ENCODE assay signal across 8 cellular contexts in genomic region chr12:54294152-54294913, GRCh38. TPM values are rescaled to one million over a fixed set of nuclear protein-coding genes. Genes with fewer than 3 reads are reported as not detected.
A peak's percentile ranks its signal among the peaks of the same experiment; 100 is the strongest.
DNase-seq lines count a peak whose midpoint lies in the region; ATAC-seq and TF ChIP-seq lines count a peak whose summit lies in the region.

No MANE protein-coding gene starts in this region.

- no CpG with 5 or more reads among the region's 9 CpGs for WGBS in mesendoderm (ENCODE audit: extremely low coverage, insufficient coverage, low lambda C conversion rate)
- WGBS in stomach, 5 donors, result 49 to 58% (median 53%) methylated on average over 9 of the region's 9 CpGs

- intact Hi-C loops in activated CD4-positive, alpha-beta T cell treated with anti-CD3 and anti-CD28 coated beads for 36 hours (cut with DNase I, micrococcal nuclease), result loop anchor here (1.0 to 2.0 kb wide), 4 partner anchors 64 to 85 kb away; no protein-coding TSS in a partner anchor
- intact Hi-C loops in activated CD4-positive, alpha-beta T cell treated with anti-CD3 and anti-CD28 coated beads, Interleukin-2, amount 10 ng/mL, durations not matched to agents 24 days and 14 days (cut with micrococcal nuclease), result loop anchor here (1.0 kb wide), 2 partner anchors 67 to 74 kb away; no protein-coding TSS in a partner anchor
- intact Hi-C loops in dorsolateral prefrontal cortex (cut with DNase I) (loop anchor here in 1 of 2 donors (5.0 kb wide), 1 partner anchor 68 kb away; the partner anchor contains the start of gene GPR84), stomach (cut with DNase I; ENCODE audit: low total_unique reads) (loop anchor here (10.0 kb wide), 1 partner anchor 70 kb away; the partner anchor contains the start of gene GPR84)

- CTCF ChIA-PET in activated CD4-positive, alpha-beta T cell treated with anti-CD3 and anti-CD28 coated beads for 36 hours (lab: Charles Lee), result interaction anchor here (0.6 to 10.1 kb wide), 26 partner anchors 8 to 619 kb away, joined by 3 to 83 read pairs (median 5); partner anchors contain the start of genes COPZ1 and ZNF385A

- H3K23ac ChIP-seq in mesendoderm (ENCODE audit: low read length), result no peak overlapping the region

- no peak overlapping the region for H2BK15ac ChIP-seq in mesendoderm (replicated peaks; ENCODE audit: low read depth)

- no peak overlapping the region for H3K4ac ChIP-seq in mesendoderm (ENCODE audit: low read depth, low read length)

- peak; percentile 82 for ATAC-seq in activated CD4-positive, alpha-beta T cell treated with anti-CD3 and anti-CD28 coated beads for 36 hours
- ATAC-seq in HG03159 (IDR thresholded peaks at IDR 0.05; ENCODE audit: unreplicated experiment), result no peak

- no peak overlapping the region for H3K4me3 Mint-ChIP-seq in activated CD4-positive, alpha-beta T cell treated with anti-CD3 and anti-CD28 coated beads for 36 hours
- no peak overlapping the region for H3K4me3 Mint-ChIP-seq in activated CD4-positive, alpha-beta T cell treated with anti-CD3 and anti-CD28 coated beads, Interleukin-2, amount 10 ng/mL, durations not matched to agents 24 days and 14 days

- H3K27me3 ChIP-seq in dorsolateral prefrontal cortex (peaks cover 0 to 15% (median 3%) of the 10 kb centered on the region in 45 donors), mesendoderm (ENCODE audit: insufficient read depth, low read length, poor library complexity) (no peaks in the 10 kb centered on the region), stomach (peaks cover 0 to 15% (median 0%) of the 10 kb centered on the region in 3 donors)

- H2AK5ac ChIP-seq in mesendoderm (ENCODE audit: low read length), result no peak overlapping the region

- H3K27ac ChIP-seq in dorsolateral prefrontal cortex (peak overlapping the region in 57 of 59 donors; percentile 16 to 93 (median 76)), mesendoderm (ENCODE audit: low read depth, low read length) (no peak overlapping the region), stomach (peak overlapping the region in 1 of 5 donors; percentile 35)

- H3K9ac ChIP-seq in mesendoderm (ENCODE audit: low read length), result no peak overlapping the region

- H3K9me3 ChIP-seq in stomach, result no peaks in the 10 kb centered on the region

- TF ChIP-seq EP300 in stomach (IDR thresholded peaks at IDR 0.05), result no peak

- no peaks in the 10 kb centered on the region for H3K36me3 Mint-ChIP-seq in activated CD4-positive, alpha-beta T cell treated with anti-CD3 and anti-CD28 coated beads for 36 hours (ENCODE audit: low read depth)
- no peaks in the 10 kb centered on the region for H3K36me3 Mint-ChIP-seq in activated CD4-positive, alpha-beta T cell treated with anti-CD3 and anti-CD28 coated beads, Interleukin-2, amount 10 ng/mL, durations not matched to agents 24 days and 14 days (ENCODE audit: low read depth)

- no peak overlapping the region for H4K8ac ChIP-seq in mesendoderm (ENCODE audit: low read depth, low read length)

- H3K4me1 ChIP-seq in mesendoderm (ENCODE audit: control insufficient read depth, low read depth, low read length), result no peaks in the 10 kb centered on the region
- peaks cover 0 to 19% (median 0%) of the 10 kb centered on the region in 4 donors for H3K4me1 ChIP-seq in stomach

- H3K79me1 ChIP-seq in mesendoderm (ENCODE audit: low read length), result no peaks in the 10 kb centered on the region

- no peak for TF ChIP-seq POLR2A in stomach (IDR thresholded peaks at IDR 0.05)

- no peak overlapping the region for H2BK5ac ChIP-seq in mesendoderm (ENCODE audit: low read length)

- H3K36me3 ChIP-seq in mesendoderm (ENCODE audit: control insufficient read depth, insufficient read depth, low read length) (no peaks in the 10 kb centered on the region), stomach (no peaks in the 10 kb centered on the region)

- peak overlapping the region in 5 of 59 donors; percentile 4 to 20 (median 7) for H3K4me3 ChIP-seq in dorsolateral prefrontal cortex
- no peak overlapping the region for H3K4me3 ChIP-seq in mesendoderm (ENCODE audit: low read length)
- peak overlapping the region in 1 of 4 donors; percentile 18 for H3K4me3 ChIP-seq in stomach

- H3K4me1 Mint-ChIP-seq in activated CD4-positive, alpha-beta T cell treated with anti-CD3 and anti-CD28 coated beads for 36 hours, result peaks cover 5% of the 10 kb centered on the region
- H3K4me1 Mint-ChIP-seq in activated CD4-positive, alpha-beta T cell treated with anti-CD3 and anti-CD28 coated beads, Interleukin-2, amount 10 ng/mL, durations not matched to agents 24 days and 14 days, result peaks cover 4% of the 10 kb centered on the region

- no peak overlapping the region for H3K4me2 ChIP-seq in mesendoderm (ENCODE audit: low read length)

- H3K18ac ChIP-seq in mesendoderm (ENCODE audit: low read length), result no peak overlapping the region

- H4K5ac ChIP-seq in mesendoderm (ENCODE audit: low read length), result no peak overlapping the region

- peaks cover 10% of the 10 kb centered on the region for H3K27me3 Mint-ChIP-seq in activated CD4-positive, alpha-beta T cell treated with anti-CD3 and anti-CD28 coated beads for 36 hours
- H3K27me3 Mint-ChIP-seq in activated CD4-positive, alpha-beta T cell treated with anti-CD3 and anti-CD28 coated beads, Interleukin-2, amount 10 ng/mL, durations not matched to agents 24 days and 14 days, result peaks cover 21% of the 10 kb centered on the region

- POLR2A ChIA-PET in activated CD4-positive, alpha-beta T cell treated with anti-CD3 and anti-CD28 coated beads for 36 hours (lab: Charles Lee), result interaction anchor here (0.7 to 1.9 kb wide), 4 partner anchors 8 to 120 kb away, joined by 3 to 8 read pairs (median 5); partner anchors contain the start of genes CBX5 and HNRNPA1

- H2BK120ac ChIP-seq in mesendoderm (ENCODE audit: low read depth, low read length), result no peak overlapping the region

- no peak overlapping the region for H3K27ac Mint-ChIP-seq in activated CD4-positive, alpha-beta T cell treated with anti-CD3 and anti-CD28 coated beads for 36 hours
- H3K27ac Mint-ChIP-seq in activated CD4-positive, alpha-beta T cell treated with anti-CD3 and anti-CD28 coated beads, Interleukin-2, amount 10 ng/mL, durations not matched to agents 24 days and 14 days, result no peak overlapping the region

- DNase-seq in activated CD4-positive, alpha-beta T cell treated with anti-CD3 and anti-CD28 coated beads for 36 hours, result peak; percentile 83
- no peak for DNase-seq in activated CD4-positive, alpha-beta T cell treated with anti-CD3 and anti-CD28 coated beads for 1 hour
- DNase-seq in LoVo (ENCODE audit: low spot score) (peak; percentile 57), dorsolateral prefrontal cortex (peak in 7 of 10 donors; percentile 16 to 71 (median 52)), mesendoderm (peak; percentile 73), stomach (peak; percentile 68)
- peak; percentile 91 for DNase-seq in activated CD4-positive, alpha-beta T cell treated with anti-CD3 and anti-CD28 coated beads, Interleukin-2, amount 10 ng/mL, durations not matched to agents 24 days and 14 days

- no peak overlapping the region for H3K56ac ChIP-seq in mesendoderm (ENCODE audit: low read length)

- H3K9me3 Mint-ChIP-seq in activated CD4-positive, alpha-beta T cell treated with anti-CD3 and anti-CD28 coated beads for 36 hours (ENCODE audit: low read depth), result no peaks in the 10 kb centered on the region
- no peaks in the 10 kb centered on the region for H3K9me3 Mint-ChIP-seq in activated CD4-positive, alpha-beta T cell treated with anti-CD3 and anti-CD28 coated beads, Interleukin-2, amount 10 ng/mL, durations not matched to agents 24 days and 14 days

- TF ChIP-seq CTCF in dorsolateral prefrontal cortex (IDR thresholded peaks at IDR 0.05 in 54 of 56, conservative IDR thresholded peaks at IDR 0.05 in 2 of 56; ENCODE audit: low read depth in 1 of 56, partially characterized antibody in 56 of 56) (peak in 55 of 56 donors; percentile 43 to 86 (median 67)), stomach (IDR thresholded peaks at IDR 0.05) (peak in 5 of 7 experiments; percentile 60 to 82 (median 77))

- H3K79me2 ChIP-seq in mesendoderm (ENCODE audit: control insufficient read depth, insufficient read depth, low read length), result no peaks in the 10 kb centered on the region

RNA-seq across cellular contexts. Expression of gene NFE2, which starts 6.5 kb away (rescaled TPM):
- total RNA-seq in activated CD4-positive, alpha-beta T cell treated with anti-CD3 and anti-CD28 coated beads for 36 hours, result not detected
- total RNA-seq in activated CD4-positive, alpha-beta T cell treated with anti-CD3 and anti-CD28 coated beads, Interleukin-2, amount 10 ng/mL, durations not matched to agents 24 days and 14 days, result not detected in 2 replicates
- total RNA-seq in dorsolateral prefrontal cortex (1 to 10 TPM in 27 of 120 experiments, under 1 TPM in 67, not detected in 26; 0.27 to 3.7 (median 0.67) TPM), stomach (1 to 10 TPM in 1 of 5 donors, under 1 TPM in 1, not detected in 3; 0.37 to 2.0 TPM)
- polyA plus RNA-seq in mesendoderm (2013, experiment 1 of 2), result 1.4 TPM
- 1.7 TPM for polyA plus RNA-seq in mesendoderm (2013, experiment 2 of 2)
- polyA plus RNA-seq in stomach, result under 1 TPM in 2 of 3 donors, not detected in 1; 0.20 to 1.00 TPM

RNA-seq across cellular contexts. Expression of gene HNRNPA1, which starts 13.8 kb away (rescaled TPM):
- 1,000 to 10,000 TPM; 1,642 to 2,308 TPM for total RNA-seq in activated CD4-positive, alpha-beta T cell treated with anti-CD3 and anti-CD28 coated beads for 36 hours
- total RNA-seq in activated CD4-positive, alpha-beta T cell treated with anti-CD3 and anti-CD28 coated beads, Interleukin-2, amount 10 ng/mL, durations not matched to agents 24 days and 14 days, result 1,861 and 1,892 TPM in 2 replicates
- 100 to 1,000 TPM; 289 to 594 (median 437) TPM for total RNA-seq in dorsolateral prefrontal cortex
- polyA plus RNA-seq in mesendoderm (2013, experiment 1 of 2), result 2,676 TPM
- 2,661 TPM for polyA plus RNA-seq in mesendoderm (2013, experiment 2 of 2)
- 100 to 1,000 TPM; 211 to 763 (median 303) TPM for total RNA-seq in stomach
- 1,000 to 10,000 TPM in 2 of 3 donors, 100 to 1,000 TPM in 1; 960 to 1,103 (median 1,040) TPM for polyA plus RNA-seq in stomach

RNA-seq across cellular contexts. Expression of gene CBX5, which starts 14.4 kb away (rescaled TPM):
- 100 to 1,000 TPM; 140 to 146 TPM for total RNA-seq in activated CD4-positive, alpha-beta T cell treated with anti-CD3 and anti-CD28 coated beads for 36 hours
- 108 and 113 TPM in 2 replicates for total RNA-seq in activated CD4-positive, alpha-beta T cell treated with anti-CD3 and anti-CD28 coated beads, Interleukin-2, amount 10 ng/mL, durations not matched to agents 24 days and 14 days
- total RNA-seq in dorsolateral prefrontal cortex (100 to 1,000 TPM in 115 of 120 experiments, 10 to 100 TPM in 5; 82.3 to 164 (median 125) TPM), stomach (10 to 100 TPM in 4 of 5 donors, 1 to 10 TPM in 1; 8.7 to 66.8 (median 29.1) TPM)
- polyA plus RNA-seq in mesendoderm (2013, experiment 1 of 2), result 88.5 TPM
- polyA plus RNA-seq in mesendoderm (2013, experiment 2 of 2), result 87.9 TPM
- 1 to 10 TPM; 4.9 to 7.6 (median 5.2) TPM for polyA plus RNA-seq in stomach

RNA-seq across cellular contexts. Expression of gene COPZ1, which starts 30.6 kb away (rescaled TPM):
- total RNA-seq in activated CD4-positive, alpha-beta T cell treated with anti-CD3 and anti-CD28 coated beads for 36 hours, result 10 to 100 TPM; 95.2 to 98.7 TPM
- 116 and 121 TPM in 2 replicates for total RNA-seq in activated CD4-positive, alpha-beta T cell treated with anti-CD3 and anti-CD28 coated beads, Interleukin-2, amount 10 ng/mL, durations not matched to agents 24 days and 14 days
- 100 to 1,000 TPM in 3 of 120 experiments, 10 to 100 TPM in 117; 56.8 to 104 (median 78.9) TPM for total RNA-seq in dorsolateral prefrontal cortex
- polyA plus RNA-seq in mesendoderm (2013, experiment 1 of 2), result 105 TPM
- 99.7 TPM for polyA plus RNA-seq in mesendoderm (2013, experiment 2 of 2)
- total RNA-seq in stomach, result 10 to 100 TPM; 14.6 to 91.6 (median 42.4) TPM
- 100 to 1,000 TPM in 2 of 3 donors, 10 to 100 TPM in 1; 92.4 to 133 (median 108) TPM for polyA plus RNA-seq in stomach
